ENCODE assay signal across 17 cellular contexts in the genomic region with DNA sequence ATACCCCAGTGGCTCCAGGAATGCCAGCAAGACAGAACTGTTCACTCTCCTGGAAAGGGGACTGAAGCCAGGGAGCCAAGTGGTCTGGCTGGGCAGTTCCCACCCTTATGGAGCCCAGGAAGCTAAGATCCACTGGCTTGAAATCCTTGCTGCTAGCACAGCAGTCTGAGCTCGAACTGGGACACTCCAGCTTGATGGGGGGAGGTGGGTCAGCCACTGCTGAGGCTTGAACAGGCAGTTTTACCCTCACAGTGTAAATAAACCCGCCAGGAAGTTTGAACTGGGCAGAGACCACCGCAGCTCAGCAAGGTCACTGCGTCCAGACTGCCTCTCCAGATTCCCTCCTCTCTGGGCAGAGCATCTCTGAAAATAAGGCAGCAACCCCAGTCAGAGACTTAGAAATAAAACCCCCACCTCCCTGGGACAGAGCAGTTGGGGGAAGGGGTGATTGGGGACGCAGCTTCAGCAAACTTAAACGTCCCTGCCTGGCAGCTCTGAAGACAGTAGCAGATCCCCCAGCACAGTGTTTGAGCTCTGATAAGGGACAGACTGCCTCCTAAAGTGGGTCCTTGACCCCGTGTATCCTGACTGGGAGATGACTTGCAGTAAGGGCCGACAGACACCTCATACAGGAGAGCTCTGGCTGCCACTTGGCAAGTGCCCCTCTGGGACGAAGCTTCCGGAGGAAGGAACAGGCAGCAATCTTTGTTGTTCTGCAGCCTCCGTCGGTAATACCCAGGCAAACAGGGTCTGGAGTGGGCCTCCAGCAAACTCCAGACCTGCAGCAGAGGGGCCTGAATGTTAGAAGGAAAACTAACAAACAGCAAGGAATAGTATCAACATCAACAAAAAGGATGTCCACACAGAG.
DNase-seq lines count a peak whose midpoint lies in the region; FAIRE-seq and TF ChIP-seq lines count a peak whose summit lies in the region.
"Had no signal": no experiment of that assay in that cellular context is flagged by ENCODE, and none has a peak within 500 bp of the region (broad histone marks: within the 10 kb centered on the region; RNA-seq: fewer than 3 reads in every experiment).

No MANE protein-coding gene starts in this region.

- H3K36me3 ChIP-seq in H1 (ENCODE audit: control insufficient read depth in 2 of 4, insufficient read depth in 4 of 4, low read length in 3 of 4) (no peaks in the 10 kb centered on the region), OCI-LY7 (ENCODE audit: insufficient read depth, low read length) (no peaks in the 10 kb centered on the region), vagina (no peaks in the 10 kb centered on the region), MM.1S (replicated peaks; ENCODE audit: insufficient read depth, low read length) (no peaks in the 10 kb centered on the region)

- peaks cover 26% of the 10 kb centered on the region for H3K4me1 Mint-ChIP-seq in nephron progenitor cell

- H4K20me1 ChIP-seq in H1 (replicated peaks in 1 of 2; ENCODE audit: control insufficient read depth in 1 of 2, insufficient read depth in 2 of 2, low read length in 2 of 2) (no peaks in the 10 kb centered on the region), OCI-LY7 (ENCODE audit: insufficient read depth, low read length) (no peaks in the 10 kb centered on the region), MM.1S (ENCODE audit: insufficient read depth, low read length) (no peaks in the 10 kb centered on the region)

- H2BK12ac ChIP-seq in H1 (ENCODE audit: low read depth, low read length): peak overlapping the region; percentile 50; the same call in 1 of the 2 replicates

- peak overlapping the region; percentile 94 for H3K27ac Mint-ChIP-seq in nephron progenitor cell
- H3K27ac Mint-ChIP-seq: CD8-positive, alpha-beta T cell had no signal

- intact Hi-C loops in OCI-LY7 (cut with micrococcal nuclease; ENCODE audit: unreplicated experiment) (no loop called here), vagina (cut with DNase I) (no loop called here)

- no peak overlapping the region for H2BK5ac ChIP-seq in H1 (ENCODE audit: low read depth, low read length)

- 85% methylated on average over 12 of the region's 12 CpGs; no CpG with 5 or more reads in 1 of the 2 experiments for WGBS in H1 (ENCODE audit: extremely low coverage in 1 of 2, insufficient coverage in 1 of 2, insufficient read length in 1 of 2, insufficient replicate concordance in 2 of 2, low coverage in 1 of 2, low lambda C conversion rate in 2 of 2, missing lambda C conversion rate in 1 of 2), 2 experiments

- H2BK120ac ChIP-seq in H1 (replicated peaks; ENCODE audit: low read depth, low read length): no peak overlapping the region

- H3K14ac ChIP-seq in H1 (ENCODE audit: insufficient read length): no peak overlapping the region

- H2BK20ac ChIP-seq in H1 (ENCODE audit: low read length): no peak overlapping the region

- no peak overlapping the region for H3K23ac ChIP-seq in H1 (ENCODE audit: insufficient read length)

- no peaks in the 10 kb centered on the region for H3K79me1 ChIP-seq in H1 (ENCODE audit: low read depth, low read length)

- POLR2A ChIA-PET in H1 (lab: Charles Lee; ENCODE audit: partially characterized antibody): no interaction called here
- POLR2A ChIA-PET in OCI-LY7 (lab: Charles Lee): no interaction called here

- no peaks in the 10 kb centered on the region for H3F3A ChIP-seq in MM.1S (ENCODE audit: insufficient read depth, low read length)

- no peak for TF ChIP-seq EP300 in H1 (IDR thresholded peaks at IDR 0.05; ENCODE audit: borderline replicate concordance in 1 of 2, low read depth in 2 of 2, low read length in 2 of 2)

- no peaks in the 10 kb centered on the region for H3K9me2 ChIP-seq in OCI-LY7 (ENCODE audit: insufficient read depth, low read length)
- no peaks in the 10 kb centered on the region for H3K9me2 ChIP-seq in MM.1S (replicated peaks; ENCODE audit: insufficient read depth, low read length)

- H3K9me3 Mint-ChIP-seq in nephron progenitor cell: peaks cover 33% of the 10 kb centered on the region

- H3K23me2 ChIP-seq in H1 (ENCODE audit: low read depth, low read length): no peaks in the 10 kb centered on the region

- no peak overlapping the region for H4K91ac ChIP-seq in H1 (replicated peaks; ENCODE audit: insufficient read length, low read length)

- peak overlapping the region; percentile 40 for H3K27ac ChIP-seq in C4-2B
- H3K27ac ChIP-seq in H1 (ENCODE audit: low read depth, low read length): no peak overlapping the region
- H3K27ac ChIP-seq in OCI-LY7 (ENCODE audit: low read depth, low read length, poor library complexity, severe bottlenecking): no peak overlapping the region
- H3K27ac ChIP-seq in vagina: no peak overlapping the region
- H3K27ac ChIP-seq in MM.1S (ENCODE audit: low read length): no peak overlapping the region
- H3K27ac ChIP-seq: SK-N-MC had no signal

- H4K8ac ChIP-seq in H1 (ENCODE audit: extremely low read depth, insufficient read depth, low read length): peak overlapping the region; percentile 62; the same call in 1 of the 2 replicates

- no peak overlapping the region for H2BK15ac ChIP-seq in H1 (ENCODE audit: low read length)

- TF ChIP-seq CTCF in C4-2B (conservative IDR thresholded peaks at IDR 0.05) (no peak), H1 (IDR thresholded peaks at IDR 0.05; ENCODE audit: control extremely low read depth in 1 of 3, insufficient read depth in 1 of 3, low read depth in 1 of 3, low read length in 3 of 3) (no peak), nephron progenitor cell (IDR thresholded peaks at IDR 0.05) (no peak), OCI-LY7 (conservative IDR thresholded peaks at IDR 0.05; ENCODE audit: low read length) (no peak), vagina (IDR thresholded peaks at IDR 0.05) (no peak), MM.1S (IDR thresholded peaks at IDR 0.05; ENCODE audit: low read length) (no peak)

- BruUV-seq in OCI-LY7 (replicated peaks; lab: Mats Ljungman, UMichigan): no TSS peak

- H3K4me3 Mint-ChIP-seq in nephron progenitor cell: no peak overlapping the region
- H3K4me3 Mint-ChIP-seq: CD8-positive, alpha-beta T cell had no signal

- H3K18ac ChIP-seq in H1 (ENCODE audit: extremely low read depth, low read length): peak overlapping the region; percentile 13; the same call in 1 of the 2 replicates

- no peak for FAIRE-seq in H1 (lab: Jason Lieb, UNC)
- FAIRE-seq: D721Med had no signal

- H3K9me3 ChIP-seq in H1 (ENCODE audit: insufficient read depth in 2 of 2, low read depth in 1 of 2, low read length in 1 of 2) (no peaks in the 10 kb centered on the region), OCI-LY7 (ENCODE audit: low read length) (no peaks in the 10 kb centered on the region), vagina (no peaks in the 10 kb centered on the region), MM.1S (replicated peaks; ENCODE audit: insufficient read depth, low read length) (no peaks in the 10 kb centered on the region)

- TF ChIP-seq POLR2A in H1 (IDR thresholded peaks at IDR 0.05; ENCODE audit: control extremely low read depth in 1 of 2, low read depth in 2 of 2, low read length in 2 of 2) (no peak), vagina (IDR thresholded peaks at IDR 0.05) (no peak)

- H3K27me3 Mint-ChIP-seq in nephron progenitor cell (ENCODE audit: low read depth, poor library complexity): no peaks in the 10 kb centered on the region

- no peak overlapping the region for H3K9ac ChIP-seq in H1 (replicated peaks in 1 of 4; ENCODE audit: extremely low read depth in 1 of 4, low read depth in 3 of 4, low read length in 3 of 4)
- no peak overlapping the region for H3K9ac ChIP-seq in MM.1S (ENCODE audit: low read length)

- CTCF ChIA-PET in H1 (lab: Charles Lee; ENCODE audit: partially characterized antibody): interaction anchor here (0.6 to 3.2 kb wide), 5 partner anchors 14 to 873 kb away, joined by 3 to 9 read pairs (median 3); no protein-coding TSS in a partner anchor
- CTCF ChIA-PET in OCI-LY7 (lab: Charles Lee; ENCODE audit: unreplicated experiment): no interaction called here

- H3K79me2 ChIP-seq in H1 (ENCODE audit: control insufficient read depth in 1 of 2, insufficient read depth in 2 of 2, low read length in 2 of 2): no peaks in the 10 kb centered on the region
- no peaks in the 10 kb centered on the region for H3K79me2 ChIP-seq in OCI-LY7 (ENCODE audit: insufficient read depth, low read depth, low read length)
- no peaks in the 10 kb centered on the region for H3K79me2 ChIP-seq in MM.1S (ENCODE audit: low read length)

- no peak for TF ChIP-seq RAD21 in H1 (IDR thresholded peaks at IDR 0.05 in 1 of 2, conservative IDR thresholded peaks at IDR 0.05 in 1 of 2; ENCODE audit: low read depth in 2 of 2, low read length in 2 of 2)

- H3K27me3 ChIP-seq in H1 (replicated peaks in 1 of 4; ENCODE audit: control insufficient read depth in 3 of 4, extremely low read depth in 1 of 4, insufficient read depth in 3 of 4, low read length in 3 of 4): no peaks in the 10 kb centered on the region
- no peaks in the 10 kb centered on the region for H3K27me3 ChIP-seq in vagina
- H3K27me3 ChIP-seq in MM.1S (replicated peaks; ENCODE audit: insufficient read depth, low read length): no peaks in the 10 kb centered on the region

- H2AFZ ChIP-seq in H1 (ENCODE audit: low read length): peak overlapping the region; percentile 96
- no peak overlapping the region for H2AFZ ChIP-seq in OCI-LY7 (ENCODE audit: low read length)
- no peak overlapping the region for H2AFZ ChIP-seq in MM.1S (ENCODE audit: low read length)

- peaks cover 17% of the 10 kb centered on the region for H3K36me3 Mint-ChIP-seq in nephron progenitor cell (ENCODE audit: low read depth)
- H3K36me3 Mint-ChIP-seq: CD8-positive, alpha-beta T cell had no signal

- peaks cover 0 to 8% (median 2%) of the 10 kb centered on the region in 4 experiments; a peak in 4 of 7 replicates for H3K4me1 ChIP-seq in H1 (replicated peaks in 1 of 4; ENCODE audit: control insufficient read depth in 3 of 4, insufficient read depth in 4 of 4, low read length in 3 of 4)
- no peaks in the 10 kb centered on the region for H3K4me1 ChIP-seq in OCI-LY7 (ENCODE audit: insufficient read depth, low read length, poor library complexity, severe bottlenecking)
- H3K4me1 ChIP-seq in vagina: no peaks in the 10 kb centered on the region
- no peaks in the 10 kb centered on the region for H3K4me1 ChIP-seq in MM.1S (ENCODE audit: low read length)

- no peak overlapping the region for H2AK5ac ChIP-seq in H1 (ENCODE audit: low read depth, low read length)

- H3K56ac ChIP-seq in H1 (replicated peaks; ENCODE audit: insufficient read length, low read depth, low read length): no peak overlapping the region

- peak; percentile 15 for DNase-seq in OCI-M1 (lab: John Stamatoyannopoulos, UW)
- no peak for DNase-seq in H1 (ENCODE audit: low read depth in 1 of 2, low spot score in 2 of 2)
- DNase-seq in nephron progenitor cell: peak; percentile 22
- no peak for DNase-seq in OCI-LY7 (ENCODE audit: low spot score)
- no peak for DNase-seq in vagina (ENCODE audit: extremely low spot score in 2 of 2)
- no peak for DNase-seq in MM.1S
- no peak for DNase-seq in NCI-H524 (lab: John Stamatoyannopoulos, UW)
- DNase-seq: CD8-positive, alpha-beta T cell; DMS79; Kasumi-1; NCI-H1417; NCI-H2029; NCI-H2171 treated with DMSO at 0.1 percent for 48 hours; NCI-H774 had no signal

- H3K4ac ChIP-seq in H1 (replicated peaks; ENCODE audit: insufficient read length, low read depth, low read length): no peak overlapping the region

- no peak overlapping the region for H3K4me3 ChIP-seq in H1 (ENCODE audit: extremely low read depth in 1 of 4, insufficient read depth in 2 of 4, low read depth in 3 of 4, low read length in 4 of 4)
- H3K4me3 ChIP-seq in OCI-LY7 (ENCODE audit: low read depth, low read length, poor library complexity, severe bottlenecking): no peak overlapping the region
- H3K4me3 ChIP-seq in vagina: no peak overlapping the region
- no peak overlapping the region for H3K4me3 ChIP-seq in MM.1S (ENCODE audit: low read length)
- H3K4me3 ChIP-seq: SK-N-MC had no signal

- no peak overlapping the region for H4K5ac ChIP-seq in H1 (ENCODE audit: insufficient read length, low read depth, low read length)

- H3K4me2 ChIP-seq in H1 (ENCODE audit: insufficient read depth in 1 of 2, low read depth in 2 of 2, low read length in 2 of 2) (no peak overlapping the region), OCI-LY7 (ENCODE audit: low read length) (no peak overlapping the region), MM.1S (ENCODE audit: low read depth, low read length) (no peak overlapping the region)

Comparison
In these comparisons a context has a peak if more than half of its experiments do, and no peak if none do; other contexts are left out.
1. DNase-seq: peak in OCI-M1 (single experiment) and nephron progenitor cell (single experiment); none in H1 (0 of 2), OCI-LY7 (single experiment), vagina (0 of 2), MM.1S (single experiment) and NCI-H524 (0 of 2).